26 cellular contexts compared by ENCODE assay signal in genomic region chr1:4599951-4600481, GRCh38. TPM values are rescaled to one million over a fixed set of nuclear protein-coding genes. Genes with fewer than 3 reads are reported as not detected.
"Had no signal": no experiment of that assay in that cellular context is flagged by ENCODE, and none has a peak within 500 bp of the region (broad histone marks: within the 10 kb centered on the region; RNA-seq: fewer than 3 reads in every experiment).

No MANE protein-coding gene starts in this region.

- H3K36me3 ChIP-seq: adrenal gland, ascending aorta, brain microvascular endothelial cell, esophagus muscularis mucosa, gastroesophageal sphincter, neutrophil, pancreas, suprapubic skin, tibial nerve had no signal

- H3K4me3 ChIP-seq: adrenal gland, ascending aorta, esophagus muscularis mucosa, gastroesophageal sphincter, lung, pancreas, suprapubic skin, tibial nerve had no signal

- DNase-seq: activated CD4-positive, alpha-beta memory T cell treated with anti-CD3 and anti-CD28 coated beads, Interleukin-2, amount 10 ng/mL, durations not matched to agents 7 days and 5 days; activated CD4-positive, alpha-beta T cell treated with anti-CD3 and anti-CD28 coated beads, Interleukin-2, amount 10 ng/mL, durations not matched to agents 24 days and 14 days; activated gamma-delta T cell treated with Interleukin-2 at 50 U/mL for 16 hours; activated T-cell treated with anti-CD3 and anti-CD28 coated beads, Interleukin-2, amount 50 U/mL, for 1 hour; brain microvascular endothelial cell; central memory CD4-positive, alpha-beta T cell; effector memory CD8-positive, alpha-beta T cell; hypothalamus; naive thymus-derived CD8-positive, alpha-beta T cell; right cardiac atrium; stimulated activated CD4-positive, alpha-beta T cell treated with anti-CD3 and anti-CD28 coated beads, Interleukin-1b, Interleukin-23, amount 100 ng/mL, for 48 hours; stimulated activated naive CD8-positive, alpha-beta T cell treated with anti-CD3 and anti-CD28 coated beads, Interleukin-15, amount 100 ng/mL, for 72 hours had no signal

- ATAC-seq: activated CD4-positive, CD25-positive, alpha-beta regulatory T cell treated with anti-CD3 and anti-CD28 coated beads, Interleukin-2, amount 50 U/mL, for 24 hours; activated naive CD4-positive, alpha-beta T cell treated with anti-CD3 and anti-CD28 coated beads, Interleukin-2, amount 50 U/mL, for 72 hours; effector memory CD8-positive, alpha-beta T cell; gastroesophageal sphincter; left lobe of liver; naive thymus-derived CD8-positive, alpha-beta T cell; pancreas; right cardiac atrium; stimulated activated naive CD8-positive, alpha-beta T cell treated with anti-CD3 and anti-CD28 coated beads, Interleukin-15, amount 100 ng/mL, for 72 hours had no signal

- H3K27ac ChIP-seq: adrenal gland, ascending aorta, brain microvascular endothelial cell, esophagus muscularis mucosa, gastroesophageal sphincter, neutrophil, pancreas, suprapubic skin, tibial nerve, VCaP had no signal

- H3K9me3 ChIP-seq: adrenal gland, ascending aorta, esophagus muscularis mucosa, gastroesophageal sphincter, neutrophil, pancreas, suprapubic skin, tibial nerve had no signal

- H3K27me3 ChIP-seq: adrenal gland, ascending aorta, brain microvascular endothelial cell, pancreas, tibial nerve had no signal

- H3K4me1 ChIP-seq: adrenal gland, ascending aorta, esophagus muscularis mucosa, gastroesophageal sphincter, pancreas, suprapubic skin, tibial nerve had no signal

RNA-seq across cellular contexts. Expression of gene AJAP1, which starts 54.4 kb away (rescaled TPM):
- total RNA-seq: activated CD4-positive, alpha-beta memory T cell treated with anti-CD3 and anti-CD28 coated beads, Interleukin-2, amount 10 ng/mL, durations not matched to agents 7 days and 5 days; activated CD4-positive, alpha-beta T cell treated with anti-CD3 and anti-CD28 coated beads, Interleukin-2, amount 10 ng/mL, durations not matched to agents 24 days and 14 days; pulmonary artery endothelial cell had no signal
